Comparison of ENCODE assay signal across 8 cellular contexts in genomic region chr11:93198221-93198650, GRCh38. TPM values are rescaled to one million over a fixed set of nuclear protein-coding genes. Genes with fewer than 3 reads are reported as not detected.
DNase-seq lines count a peak whose midpoint lies in the region; ATAC-seq and TF ChIP-seq lines count a peak whose summit lies in the region.

No MANE protein-coding gene starts in this region.

- CTCF ChIA-PET in CD4-positive, alpha-beta T cell (lab: Charles Lee) = no interaction called here

- TF ChIP-seq POLR2A in suprapubic skin (IDR thresholded peaks at IDR 0.05) = no peak

- peak overlapping the region; percentile 94 for H3K4me3 Mint-ChIP-seq in CD4-positive, alpha-beta T cell

- 5% methylated on average over 9 of the region's 9 CpGs for WGBS in suprapubic skin

- TF ChIP-seq CTCF in CD4-positive, alpha-beta T cell (IDR thresholded peaks at IDR 0.05) = no peak
- TF ChIP-seq CTCF in HL-60 (IDR thresholded peaks at IDR 0.05; ENCODE audit: insufficient read depth, low read length) (no peak), ascending aorta (IDR thresholded peaks at IDR 0.05) (no peak), kidney epithelial cell (IDR thresholded peaks at IDR 0.05; ENCODE audit: insufficient read depth, low read length, poor library complexity, severe bottlenecking) (no peak), suprapubic skin (IDR thresholded peaks at IDR 0.05) (no peak)

- H3K9me3 Mint-ChIP-seq in CD4-positive, alpha-beta T cell = no peaks in the 10 kb centered on the region

- no peaks in the 10 kb centered on the region for H3K9me3 ChIP-seq in CD4-positive, alpha-beta T cell (ENCODE audit: control insufficient read depth, low read length)
- H3K9me3 ChIP-seq in ascending aorta (no peaks in the 10 kb centered on the region), suprapubic skin (no peaks in the 10 kb centered on the region)

- POLR2A ChIA-PET in CD4-positive, alpha-beta T cell (lab: Charles Lee) = interaction anchor here (0.6 to 2.1 kb wide), 6 partner anchors 16 to 932 kb away, joined by 3 to 11 read pairs (median 4); partner anchors contain the start of genes C11orf54, MED17 and TAF1D

- H3K4me3 ChIP-seq in HL-60 (replicated peaks; ENCODE audit: insufficient read depth, low read length) (peak overlapping the region; percentile 73), ascending aorta (peak overlapping the region; percentile 67 to 81), kidney epithelial cell (ENCODE audit: low read depth, low read length) (peak overlapping the region; percentile 91), suprapubic skin (peak overlapping the region; percentile 70)

- peak overlapping the region; percentile 85 for H3K27ac ChIP-seq in CD4-positive, alpha-beta T cell (ENCODE audit: low read depth, low read length)
- peak overlapping the region; percentile 93 for H3K27ac ChIP-seq in HL-60 (replicated peaks)
- peak overlapping the region; percentile 90 to 92 for H3K27ac ChIP-seq in ascending aorta
- peak overlapping the region; percentile 96 for H3K27ac ChIP-seq in suprapubic skin

- no peaks in the 10 kb centered on the region for H3K27me3 Mint-ChIP-seq in CD4-positive, alpha-beta T cell

- H3K4me1 ChIP-seq in ascending aorta (no peaks in the 10 kb centered on the region), suprapubic skin (peaks cover 8% of the 10 kb centered on the region)

- H3K36me3 ChIP-seq in ascending aorta (no peaks in the 10 kb centered on the region), kidney epithelial cell (ENCODE audit: control insufficient read depth, insufficient read depth, low read length) (no peaks in the 10 kb centered on the region), suprapubic skin (no peaks in the 10 kb centered on the region)

- TF ChIP-seq EP300 in suprapubic skin (IDR thresholded peaks at IDR 0.05) = no peak

- H3K4me1 Mint-ChIP-seq in CD4-positive, alpha-beta T cell (ENCODE audit: low read depth) = peaks cover 26% of the 10 kb centered on the region

- intact Hi-C loops in CD4-positive, alpha-beta T cell (cut with DNase I, micrococcal nuclease) = loop anchor here in 1 of 2 experiments (5.0 to 10.0 kb wide), 3 partner anchors 464 to 1294 kb away; partner anchors contain the start of genes ANKRD49, CEP295 and MRE11
- intact Hi-C loops in ascending aorta (cut with DNase I) = loop anchor here (5.0 kb wide), 1 partner anchor 344 kb away; the partner anchor contains the start of gene SMCO4

- no peaks in the 10 kb centered on the region for H3K27me3 ChIP-seq in CD4-positive, alpha-beta T cell (ENCODE audit: control insufficient read depth, insufficient read depth, low read length)
- no peaks in the 10 kb centered on the region for H3K27me3 ChIP-seq in HL-60 (ENCODE audit: insufficient read depth, poor library complexity, severe bottlenecking)
- H3K27me3 ChIP-seq in ascending aorta = no peaks in the 10 kb centered on the region
- H3K27me3 ChIP-seq in kidney epithelial cell (ENCODE audit: control insufficient read depth, insufficient read depth, low read length) = no peaks in the 10 kb centered on the region
- H3K27me3 ChIP-seq in suprapubic skin = no peaks in the 10 kb centered on the region

- no peak for DNase-seq in CD4-positive, alpha-beta T cell
- DNase-seq in HL-60 (ENCODE audit: low read depth in 1 of 2, low spot score in 1 of 2) (no peak), ascending aorta (ENCODE audit: low spot score in 2 of 2) (no peak), kidney epithelial cell (ENCODE audit: low read depth) (no peak), suprapubic skin (ENCODE audit: low spot score in 2 of 2) (no peak), NCI-H187 treated with DMSO at 0.1 percent for 48 hours (lab: John Stamatoyannopoulos, UW) (no peak)
- DNase-seq in activated CD8-positive, alpha-beta memory T cell treated with anti-CD3 and anti-CD28 coated beads for 24 hours = no peak

- H3K36me3 Mint-ChIP-seq in CD4-positive, alpha-beta T cell (ENCODE audit: low read depth) = peaks cover 7% of the 10 kb centered on the region

- ATAC-seq in CD4-positive, alpha-beta T cell (ENCODE audit: poor library complexity) = no peak
- ATAC-seq in GM18907 (IDR thresholded peaks at IDR 0.05; ENCODE audit: unreplicated experiment) = no peak

- peak overlapping the region; percentile 97 for H3K27ac Mint-ChIP-seq in CD4-positive, alpha-beta T cell

RNA-seq across cellular contexts. Expression of gene SLC36A4, which starts 0.4 kb away (rescaled TPM):
- total RNA-seq in CD4-positive, alpha-beta T cell = 10 to 100 TPM; 15.9 to 16.4 TPM
- total RNA-seq in ascending aorta (18.6 TPM), kidney epithelial cell (9.9 and 18.8 TPM in 2 replicates), suprapubic skin (10 to 100 TPM in 1 of 4 donors, 1 to 10 TPM in 3; 7.2 to 16.3 (median 8.9) TPM)
